13 cellular contexts compared by ENCODE assay signal in the genomic region with DNA sequence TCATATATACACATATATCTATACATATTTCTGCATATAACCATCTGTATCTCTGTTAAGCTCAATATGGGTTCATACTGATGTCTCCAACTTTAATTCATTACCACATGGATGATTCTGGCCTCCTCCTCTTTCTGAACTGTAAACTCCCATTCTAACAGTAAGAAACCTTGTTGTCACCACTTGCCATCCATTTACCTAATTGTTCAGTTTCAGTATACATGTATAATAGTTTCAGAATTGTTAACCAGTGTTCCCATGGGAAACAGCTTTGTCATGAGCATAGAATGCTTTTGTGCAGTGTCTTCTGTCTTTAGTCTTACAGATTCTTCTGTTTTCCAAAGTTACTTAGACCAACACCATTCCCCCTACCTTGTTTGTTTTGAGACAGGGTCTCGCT. TPM values are rescaled to one million over a fixed set of nuclear protein-coding genes. Genes with fewer than 3 reads are reported as not detected.
DNase-seq lines count a peak whose midpoint lies in the region; ATAC-seq lines count a peak whose summit lies in the region.
"Had no signal": no experiment of that assay in that cellular context is flagged by ENCODE, and none has a peak within 500 bp of the region (broad histone marks: within the 10 kb centered on the region; RNA-seq: fewer than 3 reads in every experiment).

No MANE protein-coding gene starts in this region.

- H3K9me3 Mint-ChIP-seq in activated naive CD8-positive, alpha-beta T cell treated with anti-CD3 and anti-CD28 coated beads for 36 hours, result no peaks in the 10 kb centered on the region
- H3K9me3 Mint-ChIP-seq: CD4-positive, alpha-beta memory T cell; dendritic cell treated with granulocyte-macrophage colony-stimulating factor and Interleukin-4, amounts not matched to agents 40 ng/mL and 50 ng/mL, for 4 days had no signal

- intact Hi-C loops in posterior cingulate gyrus (cut with DNase I), result no loop called here

- H3K4me1 Mint-ChIP-seq in activated naive CD8-positive, alpha-beta T cell treated with anti-CD3 and anti-CD28 coated beads for 36 hours, result peaks cover 8% of the 10 kb centered on the region

- no peak overlapping the region for H3K4me3 Mint-ChIP-seq in activated naive CD8-positive, alpha-beta T cell treated with anti-CD3 and anti-CD28 coated beads for 36 hours
- H3K4me3 Mint-ChIP-seq: CD4-positive, alpha-beta memory T cell; dendritic cell treated with granulocyte-macrophage colony-stimulating factor and Interleukin-4, amounts not matched to agents 40 ng/mL and 50 ng/mL, for 4 days had no signal

- H3K27ac Mint-ChIP-seq in activated naive CD8-positive, alpha-beta T cell treated with anti-CD3 and anti-CD28 coated beads for 36 hours, result peak overlapping the region; percentile 72
- H3K27ac Mint-ChIP-seq: CD4-positive, alpha-beta memory T cell; dendritic cell treated with granulocyte-macrophage colony-stimulating factor and Interleukin-4, amounts not matched to agents 40 ng/mL and 50 ng/mL, for 4 days had no signal

- ATAC-seq in GM18861 (IDR thresholded peaks at IDR 0.05; ENCODE audit: unreplicated experiment) (peak; percentile 85), GM21447 (IDR thresholded peaks at IDR 0.05; ENCODE audit: unreplicated experiment) (peak; percentile 74), HG03045 (IDR thresholded peaks at IDR 0.05; ENCODE audit: unreplicated experiment) (peak; percentile 66), esophagus mucosa (no peak)

- no peaks in the 10 kb centered on the region for H3K27me3 Mint-ChIP-seq in activated naive CD8-positive, alpha-beta T cell treated with anti-CD3 and anti-CD28 coated beads for 36 hours
- H3K27me3 Mint-ChIP-seq: CD4-positive, alpha-beta memory T cell; dendritic cell treated with granulocyte-macrophage colony-stimulating factor and Interleukin-4, amounts not matched to agents 40 ng/mL and 50 ng/mL, for 4 days had no signal

- DNase-seq in activated naive CD8-positive, alpha-beta T cell treated with anti-CD3 and anti-CD28 coated beads for 36 hours, result no peak
- DNase-seq in posterior cingulate gyrus (no peak), MV-4-11 (lab: John Stamatoyannopoulos, UW) (no peak)
- DNase-seq: CD4-positive, alpha-beta memory T cell; foreskin fibroblast; NCI-H446 treated with DMSO at 0.1 percent for 48 hours; Peyer's patch; retina had no signal

- peaks cover 14% of the 10 kb centered on the region for H3K36me3 Mint-ChIP-seq in activated naive CD8-positive, alpha-beta T cell treated with anti-CD3 and anti-CD28 coated beads for 36 hours

RNA-seq across cellular contexts. Expression of gene SLC9A6, which starts 35.9 kb away (rescaled TPM):
- total RNA-seq in activated naive CD8-positive, alpha-beta T cell treated with anti-CD3 and anti-CD28 coated beads for 36 hours, result 10 to 100 TPM; 10.7 to 11.7 TPM
- 10.5 TPM for total RNA-seq in esophagus mucosa

RNA-seq across cellular contexts. Expression of gene MMGT1, which starts 47.4 kb away (rescaled TPM):
- total RNA-seq in activated naive CD8-positive, alpha-beta T cell treated with anti-CD3 and anti-CD28 coated beads for 36 hours, result 10 to 100 TPM; 20.4 to 20.5 TPM
- 12.9 TPM for total RNA-seq in esophagus mucosa
